Comparison of ENCODE assay signal across 8 cellular contexts in genomic region chr11:1628506-1629325, GRCh38. TPM values are rescaled to one million over a fixed set of nuclear protein-coding genes. Genes with fewer than 3 reads are reported as not detected.
DNase-seq lines count a peak whose midpoint lies in the region; ATAC-seq and TF ChIP-seq lines count a peak whose summit lies in the region.

No MANE protein-coding gene starts in this region.

- H3K36me3 Mint-ChIP-seq in activated CD8-positive, alpha-beta T cell treated with anti-CD3 and anti-CD28 coated beads for 36 hours (ENCODE audit: low read depth), result no peaks in the 10 kb centered on the region

- TF ChIP-seq CTCF in GM12801 (IDR thresholded peaks at IDR 0.05; ENCODE audit: extremely low read depth, insufficient read length) (peak; percentile 35), omental fat pad (IDR thresholded peaks at IDR 0.05) (no peak)
- peak; percentile 97 for TF ChIP-seq CTCF in activated CD8-positive, alpha-beta T cell treated with anti-CD3 and anti-CD28 coated beads for 36 hours (IDR thresholded peaks at IDR 0.05)

- peaks cover 14% of the 10 kb centered on the region for H3K27me3 Mint-ChIP-seq in activated CD8-positive, alpha-beta T cell treated with anti-CD3 and anti-CD28 coated beads for 36 hours

- peak; percentile 7 for DNase-seq in MV-4-11 (lab: John Stamatoyannopoulos, UW)
- DNase-seq in activated CD8-positive, alpha-beta T cell treated with anti-CD3 and anti-CD28 coated beads for 36 hours, result peak; percentile 63
- DNase-seq in effector CD8-positive, alpha-beta T cell (lab: John Stamatoyannopoulos, UW), result peak; percentile 30
- DNase-seq in midbrain (lab: John Stamatoyannopoulos, UW), result peak; percentile 45
- peak; percentile 20 to 37 for DNase-seq in stimulated activated CD8-positive, alpha-beta memory T cell treated with anti-CD3 and anti-CD28 coated beads, Interleukin-7, amount 100 ng/mL, for 4 hours (ENCODE audit: low read depth in 2 of 2)
- no peak for DNase-seq in omental fat pad (ENCODE audit: low spot score)

- ATAC-seq in activated CD8-positive, alpha-beta T cell treated with anti-CD3 and anti-CD28 coated beads for 36 hours, result peak; percentile 99
- no peak for ATAC-seq in omental fat pad (ENCODE audit: low FRiP score)
- ATAC-seq in GM19452 (IDR thresholded peaks at IDR 0.05; ENCODE audit: unreplicated experiment), result no peak

- no peaks in the 10 kb centered on the region for H3K9me3 Mint-ChIP-seq in activated CD8-positive, alpha-beta T cell treated with anti-CD3 and anti-CD28 coated beads for 36 hours

- CTCF ChIA-PET in activated CD8-positive, alpha-beta T cell treated with anti-CD3 and anti-CD28 coated beads for 36 hours (lab: Charles Lee), result interaction anchor here (0.5 to 3.5 kb wide), 14 partner anchors 9 to 348 kb away, joined by 3 to 22 read pairs (median 4); no protein-coding TSS in a partner anchor

- POLR2A ChIA-PET in activated CD8-positive, alpha-beta T cell treated with anti-CD3 and anti-CD28 coated beads for 36 hours (lab: Charles Lee), result no interaction called here

- intact Hi-C loops in activated CD8-positive, alpha-beta T cell treated with anti-CD3 and anti-CD28 coated beads for 36 hours (cut with micrococcal nuclease), result no loop called here

- H3K4me3 Mint-ChIP-seq in activated CD8-positive, alpha-beta T cell treated with anti-CD3 and anti-CD28 coated beads for 36 hours, result no peak overlapping the region

- no peak overlapping the region for H3K27ac Mint-ChIP-seq in activated CD8-positive, alpha-beta T cell treated with anti-CD3 and anti-CD28 coated beads for 36 hours

- no peaks in the 10 kb centered on the region for H3K4me1 Mint-ChIP-seq in activated CD8-positive, alpha-beta T cell treated with anti-CD3 and anti-CD28 coated beads for 36 hours (ENCODE audit: low read depth)

RNA-seq across cellular contexts. Expression of gene KRTAP5-5, which starts 0.9 kb away (rescaled TPM):
- total RNA-seq in activated CD8-positive, alpha-beta T cell treated with anti-CD3 and anti-CD28 coated beads for 36 hours, result not detected
- total RNA-seq in omental fat pad, result not detected

RNA-seq across cellular contexts. Expression of gene KRTAP5-4, which starts 6.8 kb away (rescaled TPM):
- total RNA-seq in activated CD8-positive, alpha-beta T cell treated with anti-CD3 and anti-CD28 coated beads for 36 hours, result not detected
- total RNA-seq in omental fat pad, result not detected

RNA-seq across cellular contexts. Expression of gene KRTAP5-3, which starts 20.5 kb away (rescaled TPM):
- not detected for total RNA-seq in activated CD8-positive, alpha-beta T cell treated with anti-CD3 and anti-CD28 coated beads for 36 hours
- total RNA-seq in omental fat pad, result not detected

RNA-seq across cellular contexts. Expression of gene KRTAP5-2, which starts 30.6 kb away (rescaled TPM):
- not detected for total RNA-seq in activated CD8-positive, alpha-beta T cell treated with anti-CD3 and anti-CD28 coated beads for 36 hours
- not detected for total RNA-seq in omental fat pad

RNA-seq across cellular contexts. Expression of gene KRTAP5-1, which starts 43.6 kb away (rescaled TPM):
- total RNA-seq in activated CD8-positive, alpha-beta T cell treated with anti-CD3 and anti-CD28 coated beads for 36 hours, result not detected
- not detected for total RNA-seq in omental fat pad

Comparison
In these comparisons a context has a peak if more than half of its experiments do, and no peak if none do; other contexts are left out.
1. CTCF ChIP-seq: peak in GM12801 (single experiment) and activated CD8-positive, alpha-beta T cell treated with anti-CD3 and anti-CD28 coated beads for 36 hours (single experiment); none in omental fat pad (0 of 3).